In genomic region chr21:30842990-30843389, GRCh38 we compare ENCODE assay signal across 2 cellular contexts.
TF ChIP-seq lines count a peak whose summit lies in the region.

No MANE protein-coding gene starts in this region.

TF ChIP-seq in SK-N-SH, 30 proteins besides CTCF, POLR2A, EP300 and RAD21 (continued from another document):
- no peak for TF ChIP-seq REST (IDR thresholded peaks at IDR 0.05; ENCODE audit: low read depth, low read length)
- no peak for TF ChIP-seq FOSL2 (IDR thresholded peaks at IDR 0.05; ENCODE audit: borderline replicate concordance, low read depth)
- TF ChIP-seq RCOR1 (IDR thresholded peaks at IDR 0.05; ENCODE audit: low read length): no peak
- TF ChIP-seq TEAD4 (IDR thresholded peaks at IDR 0.05; ENCODE audit: borderline replicate concordance, insufficient read depth): no peak
- no peak for TF ChIP-seq MXI1 (IDR thresholded peaks at IDR 0.05; ENCODE audit: low read depth, low read length)
- no peak for TF ChIP-seq SMC3 (IDR thresholded peaks at IDR 0.05; ENCODE audit: low read depth, low read length)
- no peak for TF ChIP-seq FOXM1 (IDR thresholded peaks at IDR 0.05; ENCODE audit: low read depth)

TF ChIP-seq in SK-N-SH treated with all-trans-retinoic acid at 6 μM for 48 hours, 23 proteins besides CTCF, POLR2A, EP300 and RAD21:
- TF ChIP-seq TSHZ2 (CRISPR knock-in tag; IDR thresholded peaks at IDR 0.05): no peak
- TF ChIP-seq ISL1 (CRISPR knock-in tag; IDR thresholded peaks at IDR 0.05): no peak
- TF ChIP-seq RARB (CRISPR knock-in tag; IDR thresholded peaks at IDR 0.05): no peak
- TF ChIP-seq GLIS3 (CRISPR knock-in tag; IDR thresholded peaks at IDR 0.05): no peak
- no peak for TF ChIP-seq CREB5 (CRISPR knock-in tag; IDR thresholded peaks at IDR 0.05; ENCODE audit: low read depth)
- TF ChIP-seq ZC3H10 (CRISPR knock-in tag; IDR thresholded peaks at IDR 0.05): no peak
- no peak for TF ChIP-seq TOX (CRISPR knock-in tag; IDR thresholded peaks at IDR 0.05; ENCODE audit: borderline replicate concordance)
- TF ChIP-seq ZFP30 (CRISPR knock-in tag; IDR thresholded peaks at IDR 0.05): no peak
- TF ChIP-seq SNAI2 (CRISPR knock-in tag; IDR thresholded peaks at IDR 0.05): no peak
- TF ChIP-seq ZFP3 (CRISPR knock-in tag; IDR thresholded peaks at IDR 0.05): no peak
- no peak for TF ChIP-seq CSRNP3 (CRISPR knock-in tag; IDR thresholded peaks at IDR 0.05)
- no peak for TF ChIP-seq ZNF8 (CRISPR knock-in tag; IDR thresholded peaks at IDR 0.05)
- TF ChIP-seq OSR1 (CRISPR knock-in tag; IDR thresholded peaks at IDR 0.05): no peak
- no peak for TF ChIP-seq BACH2 (CRISPR knock-in tag; IDR thresholded peaks at IDR 0.05; ENCODE audit: borderline replicate concordance)
